ENCODE assay signal across 23 cellular contexts in genomic region chr16:11425140-11425539, GRCh38.
DNase-seq lines count a peak whose midpoint lies in the region; ATAC-seq, FAIRE-seq and TF ChIP-seq lines count a peak whose summit lies in the region.
"Had no signal": no experiment of that assay in that cellular context is flagged by ENCODE, and none has a peak within 500 bp of the region (broad histone marks: within the 10 kb centered on the region; RNA-seq: fewer than 3 reads in every experiment).

No MANE protein-coding gene starts in this region.

- no peak overlapping the region for H3K27ac Mint-ChIP-seq in WTC11
- H3K27ac Mint-ChIP-seq in Calu3 (ENCODE audit: unreplicated experiment), result no peak overlapping the region
- H3K27ac Mint-ChIP-seq: CD8-positive, alpha-beta T cell; HFFc6; IgD-negative memory B cell had no signal

- H3K4me3 Mint-ChIP-seq in WTC11, result no peak overlapping the region
- no peak overlapping the region for H3K4me3 Mint-ChIP-seq in Calu3 (ENCODE audit: low read depth, unreplicated experiment)
- H3K4me3 Mint-ChIP-seq: CD8-positive, alpha-beta T cell; HFFc6; IgD-negative memory B cell had no signal

- no peaks in the 10 kb centered on the region for H3K27me3 Mint-ChIP-seq in WTC11 (ENCODE audit: low read depth)
- no peaks in the 10 kb centered on the region for H3K27me3 Mint-ChIP-seq in Calu3 (ENCODE audit: unreplicated experiment)

- intact Hi-C loops in HepG2 (cut with micrococcal nuclease; ENCODE audit: unreplicated experiment), result no loop called here
- intact Hi-C loops in Calu3 (cut with micrococcal nuclease; ENCODE audit: unreplicated experiment), result no loop called here

- 83% methylated on average over 10 of the region's 14 CpGs for WGBS in A549 (ENCODE audit: missing lambda C conversion rate)
- 55% methylated on average over 14 of the region's 14 CpGs for WGBS in HepG2 (ENCODE audit: low lambda C conversion rate)
- 83 to 91% (median 90%) methylated on average over 14 of the region's 14 CpGs for WGBS in small intestine, 3 donors

- H3K4me3 ChIP-seq in A549, result no peak overlapping the region
- no peak overlapping the region for H3K4me3 ChIP-seq in BLaER1 treated with 17β-estradiol and CSF1 and Interleukin-3, amounts not matched to agents 10 nM and 100 nM
- H3K4me3 ChIP-seq in HepG2 (replicated peaks in 1 of 3; ENCODE audit: insufficient read depth in 1 of 3, low read depth in 2 of 3, low read length in 3 of 3), result no peak overlapping the region
- H3K4me3 ChIP-seq in small intestine (ENCODE audit: low read depth in 1 of 2, low read length in 2 of 2), result no peak overlapping the region
- H3K4me3 ChIP-seq: GM12878 had no signal

- ATAC-seq in A549 (no peak), WTC11 (peak; percentile 75), HepG2 (no peak; the same call in 2 of the 3 replicates)
- ATAC-seq: CD8-positive, alpha-beta T cell; GM12878; HCT116 had no signal

- no TSS peak for BruUV-seq in HepG2 (replicated peaks; lab: Mats Ljungman, UMichigan)
- BruUV-seq in Calu3 (replicated peaks; lab: Mats Ljungman, UMichigan), result no TSS peak

- H3K9me3 ChIP-seq in A549 (no peaks in the 10 kb centered on the region), HepG2 (ENCODE audit: low read length) (no peaks in the 10 kb centered on the region), small intestine (ENCODE audit: control insufficient read depth, low read depth) (no peaks in the 10 kb centered on the region)
- H3K9me3 ChIP-seq in BLaER1 treated with 17β-estradiol and CSF1 and Interleukin-3, amounts not matched to agents 10 nM and 100 nM (replicated peaks in 1 of 11), result no peaks in the 10 kb centered on the region; a peak in 1 of 22 replicates

- no peak overlapping the region for H2AFZ ChIP-seq in HepG2 (ENCODE audit: low read length)

- H3K9ac ChIP-seq in BLaER1 treated with 17β-estradiol and CSF1 and Interleukin-3, amounts not matched to agents 10 nM and 100 nM, result 0 out of 22 replicates have a peak overlapping the region, but pooled peaks of 1 of the 11 experiments have one; percentile 64
- no peak overlapping the region for H3K9ac ChIP-seq in HepG2 (ENCODE audit: insufficient read depth, low read depth, low read length)

- DNase-seq in A549 (ENCODE audit: low read depth in 1 of 2, low spot score in 1 of 2) (no peak), WTC11 (ENCODE audit: low spot score) (no peak), HepG2 (ENCODE audit: low spot score) (no peak), AG20443 (ENCODE audit: low spot score) (no peak), Calu3 (no peak), small intestine (no peak)
- no peak for DNase-seq in central memory CD4-positive, alpha-beta T cell
- DNase-seq: ACHN; AML-193; CD8-positive, alpha-beta T cell; DMS 273 treated with DMSO at 0.1 percent for 48 hours; DMS53; DND-41; EL; HFFc6; KG1 had no signal

- in situ Hi-C loops in HepG2 (cut with HindIII; ENCODE audit: extremely low pct_ligation_motif_present, low pct_unique_long_range_greater_than_20kb), result no loop called here

- H3K27ac ChIP-seq in A549, result no peak overlapping the region
- no peak overlapping the region; a peak in 1 of 22 replicates for H3K27ac ChIP-seq in BLaER1 treated with 17β-estradiol and CSF1 and Interleukin-3, amounts not matched to agents 10 nM and 100 nM
- no peak overlapping the region for H3K27ac ChIP-seq in HepG2 (ENCODE audit: extremely low read length, insufficient read depth, low read length)
- H3K27ac ChIP-seq in small intestine (ENCODE audit: low read depth in 1 of 2, low read length in 1 of 2), result no peak overlapping the region
- H3K27ac ChIP-seq: HL-60 had no signal

- TF ChIP-seq EP300 in A549 (IDR thresholded peaks at IDR 0.05), result no peak
- no peak for TF ChIP-seq EP300 in HepG2 (IDR thresholded peaks at IDR 0.05; ENCODE audit: low read depth in 2 of 2, low read length in 2 of 2)
- TF ChIP-seq EP300 in HepG2 (CRISPR knock-in tag; IDR thresholded peaks at IDR 0.05; ENCODE audit: borderline replicate concordance), result no peak

- CTCF ChIA-PET in A549 (lab: Yijun Ruan, JAX) (interaction anchor here (1.1 to 4.6 kb wide), 7 partner anchors 9 to 30 kb away, joined by 3 to 25 read pairs (median 4); no protein-coding TSS in a partner anchor), WTC11 (lab: Charles Lee) (interaction anchor here (0.9 to 2.6 kb wide), 9 partner anchors 11 to 211 kb away, joined by 3 to 20 read pairs (median 4); no protein-coding TSS in a partner anchor), HepG2 (lab: Yijun Ruan, JAX; ENCODE audit: low intra/inter-chr PET ratio, low total read pairs) (no interaction called here), Calu3 (lab: Charles Lee) (no interaction called here)

- TF ChIP-seq RAD21 in A549 (conservative IDR thresholded peaks at IDR 0.05 in 1 of 2, IDR thresholded peaks at IDR 0.05 in 1 of 2), result no peak
- TF ChIP-seq RAD21 in HepG2 (CRISPR knock-in tag; IDR thresholded peaks at IDR 0.05), result no peak

- TF ChIP-seq POLR2A in A549 (IDR thresholded peaks at IDR 0.05; ENCODE audit: low read length) (no peak), HepG2 (IDR thresholded peaks at IDR 0.05; ENCODE audit: insufficient read depth in 1 of 2, low read depth in 2 of 2, low read length in 2 of 2) (no peak)

- TF ChIP-seq CTCF in A549 (IDR thresholded peaks at IDR 0.05), result no peak
- no peak for TF ChIP-seq CTCF in WTC11 (IDR thresholded peaks at IDR 0.05)
- TF ChIP-seq CTCF in HepG2 (CRISPR knock-in tag; IDR thresholded peaks at IDR 0.05), result no peak
- no peak for TF ChIP-seq CTCF in Calu3 (IDR thresholded peaks at IDR 0.05; ENCODE audit: unreplicated experiment)

- H3K36me3 ChIP-seq in BLaER1 treated with 17β-estradiol and CSF1 and Interleukin-3, amounts not matched to agents 10 nM and 100 nM, result no peaks in the 10 kb centered on the region
- H3K36me3 ChIP-seq in HepG2 (replicated peaks in 1 of 2; ENCODE audit: control insufficient read depth in 1 of 2, insufficient read depth in 2 of 2, low read length in 2 of 2) (no peaks in the 10 kb centered on the region), small intestine (ENCODE audit: control insufficient read depth in 2 of 2, insufficient read depth in 2 of 2, low read length in 2 of 2) (no peaks in the 10 kb centered on the region)

- no peaks in the 10 kb centered on the region for H4K20me1 ChIP-seq in BLaER1 treated with 17β-estradiol and CSF1 and Interleukin-3, amounts not matched to agents 10 nM and 100 nM
- no peaks in the 10 kb centered on the region for H4K20me1 ChIP-seq in HepG2 (ENCODE audit: insufficient read depth, low read length)

- POLR2A ChIA-PET in A549 (lab: Yijun Ruan, JAX), result no interaction called here
- POLR2A ChIA-PET in WTC11 (lab: Charles Lee), result interaction anchor here (1.0 kb wide), 1 partner anchor 211 kb away, joined by 3 read pairs; no protein-coding TSS in a partner anchor
- POLR2A ChIA-PET in HepG2 (lab: Yijun Ruan, JAX), result no interaction called here

- FAIRE-seq in A549 (lab: Jason Lieb, UNC), result no peak
- no peak for FAIRE-seq in HepG2 (lab: Jason Lieb, UNC)
- no peak for FAIRE-seq in small intestine (lab: Jason Lieb, UNC)
- FAIRE-seq: GM12878, GM19239, H54 had no signal

- 0 out of 3 replicates have a peak, but pooled peaks cover 3% of the 10 kb centered on the region for H3K4me1 ChIP-seq in A549
- H3K4me1 ChIP-seq in BLaER1 treated with 17β-estradiol and CSF1 and Interleukin-3, amounts not matched to agents 10 nM and 100 nM, result peaks cover 17 to 57% (median 48%) of the 10 kb centered on the region in 10 experiments
- H3K4me1 ChIP-seq in HepG2 (ENCODE audit: insufficient read depth, low read length), result peaks cover 13% of the 10 kb centered on the region; the same call in 1 of the 2 replicates
- no peaks in the 10 kb centered on the region for H3K4me1 ChIP-seq in small intestine (ENCODE audit: control insufficient read depth in 2 of 2, insufficient read depth in 1 of 2, low read depth in 1 of 2, low read length in 1 of 2)

- H3K36me3 Mint-ChIP-seq in WTC11, result no peaks in the 10 kb centered on the region
- peaks cover 6% of the 10 kb centered on the region for H3K36me3 Mint-ChIP-seq in Calu3 (ENCODE audit: insufficient read depth, unreplicated experiment)
- H3K36me3 Mint-ChIP-seq: CD8-positive, alpha-beta T cell had no signal

- peaks cover 0 to 10% (median 0%) of the 10 kb centered on the region in 11 experiments; a peak in 1 of 22 replicates for H3K27me3 ChIP-seq in BLaER1 treated with 17β-estradiol and CSF1 and Interleukin-3, amounts not matched to agents 10 nM and 100 nM
- H3K27me3 ChIP-seq in HepG2 (ENCODE audit: control insufficient read depth in 1 of 2, insufficient read depth in 2 of 2, low read length in 2 of 2) (peaks cover 11 to 46% of the 10 kb centered on the region in 2 experiments), small intestine (ENCODE audit: control insufficient read depth in 2 of 2, insufficient read depth in 2 of 2, low read length in 2 of 2) (no peaks in the 10 kb centered on the region)

- no peaks in the 10 kb centered on the region for H3K79me2 ChIP-seq in HepG2 (ENCODE audit: insufficient read depth, low read length)

- H3K9me3 Mint-ChIP-seq in WTC11, result no peaks in the 10 kb centered on the region
- H3K9me3 Mint-ChIP-seq in Calu3 (ENCODE audit: low read depth, unreplicated experiment), result no peaks in the 10 kb centered on the region
- H3K9me3 Mint-ChIP-seq: CD8-positive, alpha-beta T cell; HFFc6 had no signal

- H3K4me1 Mint-ChIP-seq in WTC11 (peaks cover 15% of the 10 kb centered on the region), Calu3 (ENCODE audit: low read depth, unreplicated experiment) (peaks cover 26% of the 10 kb centered on the region)

- H3K4me2 ChIP-seq in A549, result no peak overlapping the region
- peak overlapping the region in 9 of 11 experiments; percentile 81 to 96 (median 91); a peak in 18 of 22 replicates for H3K4me2 ChIP-seq in BLaER1 treated with 17β-estradiol and CSF1 and Interleukin-3, amounts not matched to agents 10 nM and 100 nM
- no peak overlapping the region for H3K4me2 ChIP-seq in HepG2 (ENCODE audit: low read depth, low read length)

TF ChIP-seq in A549, 52 proteins besides CTCF, POLR2A, EP300 and RAD21:
- TF ChIP-seq ZNF302 (CRISPR knock-in tag; IDR thresholded peaks at IDR 0.05), result no peak
- peak; percentile 14 for TF ChIP-seq MAFK (IDR thresholded peaks at IDR 0.05; ENCODE audit: partially characterized antibody)

Comparison
In these comparisons a context has a peak if more than half of its experiments do, and no peak if none do; other contexts are left out.
1. H3K4me2 ChIP-seq: peak in BLaER1 treated with 17β-estradiol and CSF1 and Interleukin-3, amounts not matched to agents 10 nM and 100 nM (9 of 11); none in A549 (single experiment) and HepG2 (single experiment).
2. CTCF ChIA-PET loops: an anchor here in A549 (1.1 to 4.6 kb wide) and WTC11 (0.9 to 2.6 kb wide); none called in HepG2 and Calu3.